ENCODE assay signal across 1 cellular context in the genomic region with DNA sequence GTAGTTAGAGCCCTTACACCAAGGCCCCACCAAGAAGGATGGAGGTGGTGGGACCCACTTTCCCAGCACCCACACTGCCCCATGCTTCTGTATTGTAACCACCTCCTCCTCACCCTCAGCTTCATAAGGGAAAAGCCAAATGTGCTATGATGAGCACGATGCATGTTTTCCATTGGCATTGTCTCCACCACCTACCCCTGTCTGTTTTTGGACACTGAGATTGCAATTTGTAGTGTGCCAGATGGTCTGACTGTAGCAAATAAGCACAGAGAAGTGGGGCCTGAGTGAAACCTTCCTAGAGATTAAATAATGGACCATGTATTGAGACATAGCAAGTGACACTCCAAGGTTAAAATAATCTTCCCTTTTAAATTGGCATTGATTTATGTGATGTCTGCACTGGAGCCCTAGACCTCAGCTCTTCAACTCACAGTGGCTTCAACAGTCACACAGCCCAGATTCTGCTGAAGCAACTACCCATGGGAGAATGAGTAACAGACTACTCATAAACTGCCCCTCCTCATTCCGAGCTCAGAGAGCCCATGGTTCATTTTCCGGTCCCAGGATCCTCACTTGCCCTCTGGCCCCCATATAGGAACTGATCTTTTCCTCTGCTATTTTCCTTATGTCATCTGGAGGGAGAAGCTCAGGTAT.
A peak's percentile ranks its signal among the peaks of the same experiment; 100 is the strongest.
TF ChIP-seq lines count a peak whose summit lies in the region.

No MANE protein-coding gene starts in this region.

TF ChIP-seq in endothelial cell of umbilical vein, 7 proteins besides CTCF, POLR2A, EP300 and RAD21:
- TF ChIP-seq, protein P1, sequence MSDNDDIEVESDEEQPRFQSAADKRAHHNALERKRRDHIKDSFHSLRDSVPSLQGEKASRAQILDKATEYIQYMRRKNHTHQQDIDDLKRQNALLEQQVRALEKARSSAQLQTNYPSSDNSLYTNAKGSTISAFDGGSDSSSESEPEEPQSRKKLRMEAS (IDR thresholded peaks at IDR 0.05; ENCODE audit: insufficient read depth, insufficient read length), result no peak
- TF ChIP-seq FOS (IDR thresholded peaks at IDR 0.05; ENCODE audit: borderline replicate concordance, insufficient read depth, low read length), result peak; percentile 22
